In genomic region chr1:161738627-161739287, GRCh38 we compare ENCODE assay signal across 8 cellular contexts. TPM values are rescaled to one million over a fixed set of nuclear protein-coding genes. Genes with fewer than 3 reads are reported as not detected.
DNase-seq lines count a peak whose midpoint lies in the region; ATAC-seq and TF ChIP-seq lines count a peak whose summit lies in the region.

No MANE protein-coding gene starts in this region.

- no peaks in the 10 kb centered on the region for H3K27me3 ChIP-seq in OCI-LY3 (ENCODE audit: low read depth, low read length)
- H3K27me3 ChIP-seq in gastrocnemius medialis, result no peaks in the 10 kb centered on the region

- peaks cover 29% of the 10 kb centered on the region for H3K27me3 Mint-ChIP-seq in activated T-helper 1 cell treated with anti-CD3 and anti-CD28 coated beads, Interleukin-12 subunit alpha, Interleukin-12 subunit beta, Interleukin-2, Interleukin-4 antibody, amounts not matched to agents 30 ng/mL and 10 ng/mL and 1 ng/mL, durations not matched to agents 14 hours and 24 hours and 36 hours (ENCODE audit: insufficient read depth)

- H3K36me3 ChIP-seq in OCI-LY3 (replicated peaks; ENCODE audit: low read depth, low read length) (no peaks in the 10 kb centered on the region), gastrocnemius medialis (no peaks in the 10 kb centered on the region)

- peak overlapping the region; percentile 56 for H3K9ac ChIP-seq in OCI-LY3 (ENCODE audit: low read length)

- H4K20me1 ChIP-seq in OCI-LY3 (ENCODE audit: insufficient read depth, low read length), result no peaks in the 10 kb centered on the region

- ATAC-seq in GM19397 (IDR thresholded peaks at IDR 0.05; ENCODE audit: unreplicated experiment) (peak; percentile 68), HG03442 (IDR thresholded peaks at IDR 0.05; ENCODE audit: unreplicated experiment) (peak; percentile 61), gastrocnemius medialis (peak in 1 of 2 donors; percentile 27)

- H3K4me2 ChIP-seq in OCI-LY3 (ENCODE audit: low read length), result peak overlapping the region; percentile 68

- peak; percentile 35 for DNase-seq in DMS 273 treated with DMSO at 0.1 percent for 48 hours (lab: John Stamatoyannopoulos, UW)
- DNase-seq in activated T-helper 1 cell treated with anti-CD3 and anti-CD28 coated beads, Interleukin-12 subunit alpha, Interleukin-12 subunit beta, Interleukin-2, Interleukin-4 antibody, amounts not matched to agents 30 ng/mL and 10 ng/mL and 1 ng/mL, durations not matched to agents 14 hours and 24 hours and 36 hours (ENCODE audit: low spot score), result peak; percentile 54
- DNase-seq in head of caudate nucleus, result peak in 29 of 42 donors; percentile 11 to 57 (median 32)
- DNase-seq in gastrocnemius medialis, result peak; percentile 7 to 35
- DNase-seq in coronary artery (ENCODE audit: low spot score), result no peak

- H3K36me3 Mint-ChIP-seq in activated T-helper 1 cell treated with anti-CD3 and anti-CD28 coated beads, Interleukin-12 subunit alpha, Interleukin-12 subunit beta, Interleukin-2, Interleukin-4 antibody, amounts not matched to agents 30 ng/mL and 10 ng/mL and 1 ng/mL, durations not matched to agents 14 hours and 24 hours and 36 hours (ENCODE audit: low read depth), result no peaks in the 10 kb centered on the region

- H3K27ac Mint-ChIP-seq in activated T-helper 1 cell treated with anti-CD3 and anti-CD28 coated beads, Interleukin-12 subunit alpha, Interleukin-12 subunit beta, Interleukin-2, Interleukin-4 antibody, amounts not matched to agents 30 ng/mL and 10 ng/mL and 1 ng/mL, durations not matched to agents 14 hours and 24 hours and 36 hours, result peak overlapping the region; percentile 20

- peaks cover 41% of the 10 kb centered on the region for H3K4me1 Mint-ChIP-seq in activated T-helper 1 cell treated with anti-CD3 and anti-CD28 coated beads, Interleukin-12 subunit alpha, Interleukin-12 subunit beta, Interleukin-2, Interleukin-4 antibody, amounts not matched to agents 30 ng/mL and 10 ng/mL and 1 ng/mL, durations not matched to agents 14 hours and 24 hours and 36 hours (ENCODE audit: low read depth)

- H3K9me3 Mint-ChIP-seq in activated T-helper 1 cell treated with anti-CD3 and anti-CD28 coated beads, Interleukin-12 subunit alpha, Interleukin-12 subunit beta, Interleukin-2, Interleukin-4 antibody, amounts not matched to agents 30 ng/mL and 10 ng/mL and 1 ng/mL, durations not matched to agents 14 hours and 24 hours and 36 hours, result no peaks in the 10 kb centered on the region

- H3K27ac ChIP-seq in OCI-LY3 (ENCODE audit: low read length) (peak overlapping the region; percentile 76), gastrocnemius medialis (no peak overlapping the region), coronary artery (peak overlapping the region in 1 of 2 donors; percentile 54)

- H3K79me2 ChIP-seq in OCI-LY3 (ENCODE audit: low read length), result no peaks in the 10 kb centered on the region

- intact Hi-C loops in activated T-helper 1 cell treated with anti-CD3 and anti-CD28 coated beads, Interleukin-12 subunit alpha, Interleukin-12 subunit beta, Interleukin-2, Interleukin-4 antibody, amounts not matched to agents 30 ng/mL and 10 ng/mL and 1 ng/mL, durations not matched to agents 14 hours and 24 hours and 36 hours (cut with micrococcal nuclease), result loop anchor here (1.0 kb wide), 1 partner anchor 8 kb away; no protein-coding TSS in a partner anchor
- intact Hi-C loops in head of caudate nucleus (cut with DNase I), result no loop called here
- intact Hi-C loops in gastrocnemius medialis (cut with DNase I; ENCODE audit: low total_unique reads), result no loop called here

- TF ChIP-seq CTCF in OCI-LY3 (IDR thresholded peaks at IDR 0.05; ENCODE audit: low read depth, low read length) (peak; percentile 95), gastrocnemius medialis (IDR thresholded peaks at IDR 0.05 in 4 of 5, conservative IDR thresholded peaks at IDR 0.05 in 1 of 5) (peak in 1 of 5 experiments; percentile 17), coronary artery (IDR thresholded peaks at IDR 0.05) (no peak)

- no peak for TF ChIP-seq POLR2A in gastrocnemius medialis (IDR thresholded peaks at IDR 0.05)

- H2AFZ ChIP-seq in OCI-LY3 (ENCODE audit: low read depth, low read length), result peak overlapping the region; percentile 94

- H3K4me3 Mint-ChIP-seq in activated T-helper 1 cell treated with anti-CD3 and anti-CD28 coated beads, Interleukin-12 subunit alpha, Interleukin-12 subunit beta, Interleukin-2, Interleukin-4 antibody, amounts not matched to agents 30 ng/mL and 10 ng/mL and 1 ng/mL, durations not matched to agents 14 hours and 24 hours and 36 hours, result no peak overlapping the region

- H3K4me1 ChIP-seq in OCI-LY3 (ENCODE audit: low read length), result peaks cover 81% of the 10 kb centered on the region
- peaks cover 0 to under 1% of the 10 kb centered on the region in 2 donors for H3K4me1 ChIP-seq in gastrocnemius medialis

- in situ Hi-C loops in gastrocnemius medialis (cut with MboI; ENCODE audit: low sequenced_read_pairs in 4 of 4), result loop anchor here in 3 of 4 donors (10.0 to 25.0 kb wide), 3 partner anchors 126 to 526 kb away; partner anchors contain the start of genes APOA2 (in 2 of the 3), FCER1G (in 2 of the 3) and NDUFS2 (in 2 of the 3)

- H3K4me3 ChIP-seq in OCI-LY3 (ENCODE audit: low read length) (peak overlapping the region; percentile 17; the same call in 1 of the 2 replicates), gastrocnemius medialis (no peak overlapping the region), coronary artery (no peak overlapping the region)

- no peaks in the 10 kb centered on the region for H3K9me3 ChIP-seq in OCI-LY3 (ENCODE audit: insufficient read depth, low read length)
- no peaks in the 10 kb centered on the region for H3K9me3 ChIP-seq in gastrocnemius medialis

RNA-seq across cellular contexts. Expression of gene DUSP12, which starts 10.8 kb away (rescaled TPM):
- 34.1 and 36.0 TPM in 2 replicates for total RNA-seq in activated T-helper 1 cell treated with anti-CD3 and anti-CD28 coated beads, Interleukin-12 subunit alpha, Interleukin-12 subunit beta, Interleukin-2, Interleukin-4 antibody, amounts not matched to agents 30 ng/mL and 10 ng/mL and 1 ng/mL, durations not matched to agents 14 hours and 24 hours and 36 hours
- total RNA-seq in gastrocnemius medialis, result 10 to 100 TPM in 2 of 4 donors, 1 to 10 TPM in 2; 5.0 to 15.0 (median 10.0) TPM

RNA-seq across cellular contexts. Expression of gene FCRLB, which starts 17.4 kb away (rescaled TPM):
- not detected in 2 replicates for total RNA-seq in activated T-helper 1 cell treated with anti-CD3 and anti-CD28 coated beads, Interleukin-12 subunit alpha, Interleukin-12 subunit beta, Interleukin-2, Interleukin-4 antibody, amounts not matched to agents 30 ng/mL and 10 ng/mL and 1 ng/mL, durations not matched to agents 14 hours and 24 hours and 36 hours
- total RNA-seq in gastrocnemius medialis, result not detected

RNA-seq across cellular contexts. Expression of gene ATF6, which starts 27.4 kb away (rescaled TPM):
- 23.9 and 25.5 TPM in 2 replicates for total RNA-seq in activated T-helper 1 cell treated with anti-CD3 and anti-CD28 coated beads, Interleukin-12 subunit alpha, Interleukin-12 subunit beta, Interleukin-2, Interleukin-4 antibody, amounts not matched to agents 30 ng/mL and 10 ng/mL and 1 ng/mL, durations not matched to agents 14 hours and 24 hours and 36 hours
- total RNA-seq in gastrocnemius medialis, result 10 to 100 TPM; 15.3 to 20.1 (median 18.3) TPM

RNA-seq across cellular contexts. Expression of gene FCRLA, which starts 31.7 kb away (rescaled TPM):
- total RNA-seq in activated T-helper 1 cell treated with anti-CD3 and anti-CD28 coated beads, Interleukin-12 subunit alpha, Interleukin-12 subunit beta, Interleukin-2, Interleukin-4 antibody, amounts not matched to agents 30 ng/mL and 10 ng/mL and 1 ng/mL, durations not matched to agents 14 hours and 24 hours and 36 hours, result not detected in 2 replicates
- not detected for total RNA-seq in gastrocnemius medialis
